ENCODE assay signal across 15 cellular contexts in genomic region chr11:115939726-115940421, GRCh38.
DNase-seq lines count a peak whose midpoint lies in the region; ATAC-seq, FAIRE-seq and TF ChIP-seq lines count a peak whose summit lies in the region.
"Had no signal": no experiment of that assay in that cellular context is flagged by ENCODE, and none has a peak within 500 bp of the region (broad histone marks: within the 10 kb centered on the region; RNA-seq: fewer than 3 reads in every experiment).

No MANE protein-coding gene starts in this region.

- TF ChIP-seq CTCF in HepG2 (CRISPR knock-in tag; IDR thresholded peaks at IDR 0.05) (no peak), omental fat pad (IDR thresholded peaks at IDR 0.05) (no peak)

- in situ Hi-C loops in HepG2 (cut with HindIII; ENCODE audit: extremely low pct_ligation_motif_present, low pct_unique_long_range_greater_than_20kb), result no loop called here

- no peaks in the 10 kb centered on the region for H4K20me1 ChIP-seq in HepG2 (ENCODE audit: insufficient read depth, low read length)

- peak; percentile 46 for ATAC-seq in GM21825 (IDR thresholded peaks at IDR 0.05; ENCODE audit: unreplicated experiment)
- no peak for ATAC-seq in HepG2
- no peak for ATAC-seq in GM21576 (IDR thresholded peaks at IDR 0.05; ENCODE audit: unreplicated experiment)
- no peak for ATAC-seq in omental fat pad (ENCODE audit: low FRiP score)
- ATAC-seq: GM23338 had no signal

- FAIRE-seq in GM12892 (lab: Jason Lieb, UNC), result peak; percentile 67
- no peak for FAIRE-seq in HepG2 (lab: Jason Lieb, UNC)

- H3K27me3 ChIP-seq in HepG2 (ENCODE audit: control insufficient read depth in 1 of 2, insufficient read depth in 2 of 2, low read length in 2 of 2), result peaks cover 0 to 10% of the 10 kb centered on the region in 2 experiments; a peak in 2 of 5 replicates

- H3K4me2 ChIP-seq in HepG2 (ENCODE audit: low read depth, low read length), result no peak overlapping the region
- H3K4me2 ChIP-seq: GM23338 had no signal

- no peaks in the 10 kb centered on the region for H3K36me3 ChIP-seq in HepG2 (replicated peaks in 1 of 2; ENCODE audit: control insufficient read depth in 1 of 2, insufficient read depth in 2 of 2, low read length in 2 of 2)

- H3K9me3 ChIP-seq in HepG2 (ENCODE audit: low read length), result no peaks in the 10 kb centered on the region

- BruUV-seq in HepG2 (replicated peaks; lab: Mats Ljungman, UMichigan), result no TSS peak

- no peak overlapping the region for H2AFZ ChIP-seq in HepG2 (ENCODE audit: low read length)
- H2AFZ ChIP-seq: GM23338 had no signal

- TF ChIP-seq POLR2A in GM12892 (IDR thresholded peaks at IDR 0.05; ENCODE audit: low read depth, low read length) (no peak), HepG2 (IDR thresholded peaks at IDR 0.05; ENCODE audit: insufficient read depth in 1 of 2, low read depth in 2 of 2, low read length in 2 of 2) (no peak)

- H3K79me2 ChIP-seq in HepG2 (ENCODE audit: insufficient read depth, low read length), result no peaks in the 10 kb centered on the region

- DNase-seq in GM12892 (ENCODE audit: insufficient read length) (no peak), NCI-H1436 treated with DMSO at 0.1 percent for 48 hours (lab: John Stamatoyannopoulos, UW) (peak; percentile 65), SHP77 (lab: John Stamatoyannopoulos, UW) (peak; percentile 81 to 85), HepG2 (ENCODE audit: low spot score) (no peak), Ammon's horn (ENCODE audit: low spot score) (no peak), omental fat pad (ENCODE audit: low spot score) (no peak)
- DNase-seq: activated CD4-positive, alpha-beta memory T cell treated with anti-CD3 and anti-CD28 coated beads for 36 hours; C1 segment of cervical spinal cord; foreskin melanocyte; NCI-H1048; stimulated activated naive CD4-positive, alpha-beta T cell treated with Interleukin-2 at 50 U/mL for 16 hours; T-helper 1 cell had no signal

- whole genome bisulfite sequencing in HepG2 (ENCODE audit: low lambda C conversion rate), result 4% methylated on average over 7 of the region's 7 CpGs

- no peak for TF ChIP-seq RAD21 in HepG2 (CRISPR knock-in tag; IDR thresholded peaks at IDR 0.05)

- CTCF ChIA-PET in HepG2 (lab: Yijun Ruan, JAX; ENCODE audit: low intra/inter-chr PET ratio, low total read pairs), result no interaction called here

- no peak overlapping the region for H3K4me3 ChIP-seq in HepG2 (replicated peaks in 1 of 3; ENCODE audit: insufficient read depth in 1 of 3, low read depth in 2 of 3, low read length in 3 of 3)
- H3K4me3 ChIP-seq: GM23338 had no signal

- POLR2A ChIA-PET in HepG2 (lab: Yijun Ruan, JAX), result no interaction called here

- no peak overlapping the region for H3K27ac ChIP-seq in HepG2 (ENCODE audit: extremely low read length, insufficient read depth, low read length)

- H3K4me1 ChIP-seq in HepG2 (ENCODE audit: insufficient read depth, low read length), result no peaks in the 10 kb centered on the region

- no peak overlapping the region for H3K9ac ChIP-seq in HepG2 (ENCODE audit: insufficient read depth, low read depth, low read length)

- intact Hi-C loops in HepG2 (cut with micrococcal nuclease; ENCODE audit: unreplicated experiment), result no loop called here

- TF ChIP-seq EP300 in HepG2 (IDR thresholded peaks at IDR 0.05; ENCODE audit: low read depth in 2 of 2, low read length in 2 of 2) (no peak), HepG2 (CRISPR knock-in tag; IDR thresholded peaks at IDR 0.05; ENCODE audit: borderline replicate concordance) (no peak)

TF ChIP-seq in HepG2, 621 proteins besides CTCF, POLR2A, EP300 and RAD21:
- TF ChIP-seq PRDM15 (CRISPR knock-in tag; IDR thresholded peaks at IDR 0.05), result no peak
- TF ChIP-seq NFYC (CRISPR knock-in tag; IDR thresholded peaks at IDR 0.05), result no peak
- no peak for TF ChIP-seq RBAK (CRISPR knock-in tag; IDR thresholded peaks at IDR 0.05)
- no peak for TF ChIP-seq ZNF709 (CRISPR knock-in tag; IDR thresholded peaks at IDR 0.05)
- no peak for TF ChIP-seq NR0B2 (CRISPR knock-in tag; IDR thresholded peaks at IDR 0.05)
- no peak for TF ChIP-seq ATF7-NPFF (CRISPR knock-in tag; IDR thresholded peaks at IDR 0.05; ENCODE audit: low read depth)
- no peak for TF ChIP-seq ZNF18 (CRISPR knock-in tag; IDR thresholded peaks at IDR 0.05; ENCODE audit: insufficient replicate concordance)
- TF ChIP-seq ZNF383 (CRISPR knock-in tag; IDR thresholded peaks at IDR 0.05; ENCODE audit: borderline replicate concordance), result no peak
- TF ChIP-seq SUZ12 (IDR thresholded peaks at IDR 0.05; ENCODE audit: low read depth, low read length), result no peak
- TF ChIP-seq ERF (CRISPR knock-in tag; IDR thresholded peaks at IDR 0.05), result no peak
- no peak for TF ChIP-seq ZSCAN25 (CRISPR knock-in tag; IDR thresholded peaks at IDR 0.05)
- no peak for TF ChIP-seq ZNF672 (CRISPR knock-in tag; IDR thresholded peaks at IDR 0.05)
- TF ChIP-seq SSRP1 (CRISPR knock-in tag; IDR thresholded peaks at IDR 0.05), result no peak
- no peak for TF ChIP-seq FOXO4 (CRISPR knock-in tag; conservative IDR thresholded peaks at IDR 0.05)
- TF ChIP-seq ZNF792 (CRISPR knock-in tag; IDR thresholded peaks at IDR 0.05), result no peak
- no peak for TF ChIP-seq IKZF1 (IDR thresholded peaks at IDR 0.05)
- TF ChIP-seq, protein P1, sequence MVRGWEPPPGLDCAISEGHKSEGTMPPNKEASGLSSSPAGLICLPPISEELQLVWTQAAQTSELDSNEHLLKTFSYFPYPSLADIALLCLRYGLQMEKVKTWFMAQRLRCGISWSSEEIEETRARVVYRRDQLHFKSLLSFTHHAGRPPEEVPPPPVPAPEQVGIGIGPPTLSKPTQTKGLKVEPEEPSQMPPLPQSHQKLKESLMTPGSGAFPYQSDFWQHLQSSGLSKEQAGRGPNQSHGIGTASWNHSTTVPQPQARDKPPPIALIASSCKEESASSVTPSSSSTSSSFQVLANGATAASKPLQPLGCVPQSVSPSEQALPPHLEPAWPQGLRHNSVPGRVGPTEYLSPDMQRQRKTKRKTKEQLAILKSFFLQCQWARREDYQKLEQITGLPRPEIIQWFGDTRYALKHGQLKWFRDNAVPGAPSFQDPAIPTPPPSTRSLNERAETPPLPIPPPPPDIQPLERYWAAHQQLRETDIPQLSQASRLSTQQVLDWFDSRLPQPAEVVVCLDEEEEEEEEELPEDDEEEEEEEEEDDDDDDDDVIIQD (CRISPR knock-in tag; IDR thresholded peaks at IDR 0.05; ENCODE audit: low read depth), result no peak
- no peak for TF ChIP-seq ZNF839 (CRISPR knock-in tag; IDR thresholded peaks at IDR 0.05; ENCODE audit: borderline replicate concordance)
- no peak for TF ChIP-seq ZNF234 (CRISPR knock-in tag; conservative IDR thresholded peaks at IDR 0.05)

Comparison
In these comparisons a context has a peak if more than half of its experiments do, and no peak if none do; other contexts are left out.
1. DNase-seq: peak in NCI-H1436 treated with DMSO at 0.1 percent for 48 hours (single experiment) and SHP77 (2 of 2); none in GM12892 (single experiment), HepG2 (single experiment), Ammon's horn (single experiment) and omental fat pad (single experiment).